8 cellular contexts compared by ENCODE assay signal in the genomic region with DNA sequence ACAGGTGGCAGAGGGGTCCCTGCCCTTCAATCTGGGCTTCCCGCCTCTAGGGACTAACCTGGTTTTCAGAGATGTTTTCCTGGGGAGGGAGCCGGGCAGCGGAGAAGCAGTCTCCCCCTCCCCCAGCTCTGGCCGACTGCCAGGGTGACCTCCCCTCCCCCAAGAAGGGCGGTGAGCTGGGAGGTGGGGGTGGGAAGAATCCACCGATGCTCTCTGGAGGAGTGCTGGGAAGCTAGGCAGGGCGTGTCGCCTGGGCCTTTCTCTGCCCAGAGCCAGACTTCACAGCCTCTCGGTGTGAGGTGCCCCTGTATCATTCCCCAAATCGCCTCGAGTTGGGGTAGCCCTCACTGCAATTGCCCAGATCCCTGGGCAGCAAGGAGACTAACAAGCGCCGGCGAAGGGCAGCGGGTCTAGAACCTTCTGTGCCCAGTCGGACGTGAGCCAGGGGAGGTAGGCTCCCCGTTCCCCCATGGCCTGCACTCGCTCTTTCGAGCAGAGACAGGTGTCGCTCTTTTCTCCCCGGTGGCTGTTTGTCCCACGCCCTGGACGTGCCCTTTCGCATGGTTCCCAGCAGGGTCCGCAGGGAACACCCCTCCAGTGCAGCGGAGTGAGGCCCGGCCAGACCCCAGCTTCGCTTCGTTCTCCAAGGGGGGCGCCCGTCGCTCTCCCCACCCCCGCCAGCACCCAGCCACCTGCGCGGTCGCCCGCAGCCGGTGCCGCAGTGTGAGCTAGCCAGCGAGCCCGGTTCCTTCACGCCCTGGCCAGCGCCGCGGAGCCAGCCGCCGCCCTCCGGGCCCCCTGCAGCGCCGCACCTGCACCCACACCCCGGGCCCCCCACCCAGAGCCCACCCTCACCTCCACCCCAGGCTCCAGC. TPM values are rescaled to one million over a fixed set of nuclear protein-coding genes. Genes with fewer than 3 reads are reported as not detected.
A peak's percentile ranks its signal among the peaks of the same experiment; 100 is the strongest.
DNase-seq lines count a peak whose midpoint lies in the region; ATAC-seq, FAIRE-seq and TF ChIP-seq lines count a peak whose summit lies in the region.

No MANE protein-coding gene starts in this region.

- no peaks in the 10 kb centered on the region for H4K20me1 ChIP-seq in mammary epithelial cell (ENCODE audit: insufficient read depth, low read length)

- H3K9me3 ChIP-seq in mammary epithelial cell (replicated peaks; ENCODE audit: insufficient read depth, low read length) (no peaks in the 10 kb centered on the region), thyroid gland (no peaks in the 10 kb centered on the region)

- TF ChIP-seq POLR2A in thyroid gland (IDR thresholded peaks at IDR 0.05) = no peak

- WGBS in mammary epithelial cell (ENCODE audit: low coverage, missing lambda C conversion rate) = 31% methylated on average over 11 of the region's 52 CpGs
- WGBS in thyroid gland, 2 donors = 26 to 50% methylated on average over 2 to 15 of the region's 52 CpGs

- H3K4me3 ChIP-seq in mammary epithelial cell (replicated peaks in 1 of 3; ENCODE audit: insufficient read depth in 1 of 3, low read depth in 2 of 3, low read length in 3 of 3) = peak overlapping the region in 1 of 3 experiments; percentile 31
- H3K4me3 ChIP-seq in thyroid gland (replicated peaks in 1 of 3) = peak overlapping the region in 2 of 3 donors; percentile 75 to 81

- peak overlapping the region; percentile 98 for H3K4me2 ChIP-seq in mammary epithelial cell (ENCODE audit: insufficient read depth, low read depth, low read length)

- DNase-seq in NCI-H1417 (lab: John Stamatoyannopoulos, UW) (peak in 2 of 3 experiments; percentile 76 to 82), NCI-H1417 treated with DMSO at 0.1 percent for 48 hours (lab: John Stamatoyannopoulos, UW) (no peak), mammary epithelial cell (no peak), left kidney (ENCODE audit: low read depth, low spot score) (peak; percentile 59), thyroid gland (peak; percentile 10 to 20), LoVo (ENCODE audit: low spot score) (no peak), HTR-8/SVneo (ENCODE audit: insufficient read length, low spot score) (no peak)

- H3K27me3 ChIP-seq in mammary epithelial cell (ENCODE audit: insufficient read depth, low read length) (peaks cover 10% of the 10 kb centered on the region), thyroid gland (no peaks in the 10 kb centered on the region)

- dilution Hi-C loops in mammary epithelial cell (cut with HindIII; ENCODE audit: low sequenced_read_pairs) = no loop called here

- FAIRE-seq in HTR-8/SVneo (lab: Jason Lieb, UNC) = no peak

- CTCF ChIA-PET in mammary epithelial cell (lab: Charles Lee; ENCODE audit: low non-redundant PET) = no interaction called here

- H3K4me1 ChIP-seq in mammary epithelial cell (ENCODE audit: insufficient read depth, low read length) (peaks cover 13% of the 10 kb centered on the region), thyroid gland (peaks cover 10 to 14% of the 10 kb centered on the region in 2 donors)

- H3K27ac ChIP-seq in mammary epithelial cell (ENCODE audit: insufficient read depth, low read depth, low read length) = no peak overlapping the region
- H3K27ac ChIP-seq in thyroid gland = peak overlapping the region in 1 of 3 donors; percentile 7

- ATAC-seq in HG03135 (IDR thresholded peaks at IDR 0.05; ENCODE audit: unreplicated experiment) = no peak

- H2AFZ ChIP-seq in mammary epithelial cell (ENCODE audit: low read depth, low read length) = no peak overlapping the region

- TF ChIP-seq CTCF in mammary epithelial cell (conservative IDR thresholded peaks at IDR 0.05 in 1 of 2, IDR thresholded peaks at IDR 0.05 in 1 of 2; ENCODE audit: extremely low read depth in 1 of 2, insufficient read depth in 1 of 2, low read depth in 1 of 2, low read length in 2 of 2) = no peak
- no peak for TF ChIP-seq CTCF in thyroid gland (IDR thresholded peaks at IDR 0.05)

- no peaks in the 10 kb centered on the region for H3K79me2 ChIP-seq in mammary epithelial cell (ENCODE audit: insufficient read depth, low read length)

- in situ Hi-C loops in mammary epithelial cell (cut with MboI; ENCODE audit: low sequenced_read_pairs in 2 of 2) = no loop called here

- no peak overlapping the region for H3K9ac ChIP-seq in mammary epithelial cell (ENCODE audit: insufficient read depth, low read length)

- H3K36me3 ChIP-seq in mammary epithelial cell (ENCODE audit: insufficient read depth, low read length) (no peaks in the 10 kb centered on the region), thyroid gland (no peaks in the 10 kb centered on the region)

- no TSS peak for BruUV-seq in mammary epithelial cell (replicated peaks; lab: Mats Ljungman, UMichigan)

- intact Hi-C loops in mammary epithelial cell (cut with micrococcal nuclease) (no loop called here), thyroid gland (cut with DNase I) (no loop called here)

RNA-seq across cellular contexts. Expression of a gene that starts 1.1 kb away (rescaled TPM):
- total RNA-seq in mammary epithelial cell = 1 to 10 TPM; 4.1 to 5.3 TPM
- polyA plus RNA-seq in mammary epithelial cell = 2.0 TPM
- 13.8 TPM for polyA minus RNA-seq in mammary epithelial cell
- 1 to 10 TPM; 4.4 to 6.2 (median 5.6) TPM for total RNA-seq in thyroid gland

Comparison
In these comparisons a context has a peak if more than half of its experiments do, and no peak if none do; other contexts are left out.
1. DNase-seq: peak in NCI-H1417 (2 of 3), left kidney (single experiment) and thyroid gland (2 of 2); none in NCI-H1417 treated with DMSO at 0.1 percent for 48 hours (single experiment), mammary epithelial cell (single experiment), LoVo (single experiment) and HTR-8/SVneo (single experiment).